Comparison of ENCODE assay signal across 16 cellular contexts in the genomic region with DNA sequence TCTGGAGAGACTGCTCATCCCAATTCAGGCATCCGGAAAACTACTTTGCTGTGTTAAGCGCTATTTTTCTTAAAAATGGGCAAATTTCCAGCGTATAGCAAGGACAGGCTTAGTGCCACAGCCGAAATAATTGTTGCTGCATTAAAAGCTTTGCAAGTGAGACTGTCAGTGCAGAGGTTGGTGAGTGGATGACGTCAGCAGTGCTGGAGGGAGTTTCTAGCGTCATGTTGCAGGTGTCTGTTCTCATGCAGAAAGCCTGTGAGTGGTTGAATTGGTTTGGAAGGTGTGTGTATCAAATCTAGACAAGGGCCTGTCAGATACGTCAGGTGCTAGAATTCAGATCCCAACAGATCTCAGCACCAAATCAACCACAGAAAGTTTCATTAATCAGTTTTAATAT.
DNase-seq lines count a peak whose midpoint lies in the region; ATAC-seq and TF ChIP-seq lines count a peak whose summit lies in the region.
"Had no signal": no experiment of that assay in that cellular context is flagged by ENCODE, and none has a peak within 500 bp of the region (broad histone marks: within the 10 kb centered on the region; RNA-seq: fewer than 3 reads in every experiment).

No MANE protein-coding gene starts in this region.

- H2AFZ ChIP-seq in IMR-90 (replicated peaks; ENCODE audit: low read length, poor library complexity): no peak overlapping the region

- H3K4me1 ChIP-seq in IMR-90 (ENCODE audit: control insufficient read depth, insufficient read depth, low read length) (peaks cover 17% of the 10 kb centered on the region), upper lobe of left lung (peaks cover 5 to 13% (median 10%) of the 10 kb centered on the region in 4 donors)
- H3K4me1 ChIP-seq: HAP-1 had no signal

- no peak for TF ChIP-seq RAD21 in IMR-90 (IDR thresholded peaks at IDR 0.05; ENCODE audit: low read length)

- H3K27me3 ChIP-seq in IMR-90 (ENCODE audit: control insufficient read depth, insufficient read depth, low read length): no peaks in the 10 kb centered on the region
- no peaks in the 10 kb centered on the region for H3K27me3 ChIP-seq in upper lobe of left lung

- H3K27ac Mint-ChIP-seq in memory B cell (peak overlapping the region; percentile 21), natural killer cell (no peak overlapping the region)

- 82% methylated on average over 4 of the region's 7 CpGs; no CpG with 5 or more reads in 1 of the 2 experiments for WGBS in IMR-90 (ENCODE audit: extremely low coverage in 2 of 2, insufficient read length in 1 of 2), 2 experiments
- 88 to 89% methylated on average over 7 of the region's 7 CpGs for WGBS in upper lobe of left lung, 2 donors

- ATAC-seq in IMR-90 (ENCODE audit: low read depth) (no peak), memory B cell (ENCODE audit: low read depth) (no peak), natural killer cell (no peak), upper lobe of left lung (ENCODE audit: low FRiP score in 2 of 2) (no peak), HG03097 (IDR thresholded peaks at IDR 0.05; ENCODE audit: low FRiP score, unreplicated experiment) (no peak)

- no peak overlapping the region for H3K9ac ChIP-seq in IMR-90 (ENCODE audit: low read depth, low read length)

- H2BK120ac ChIP-seq in IMR-90 (ENCODE audit: low read depth, low read length): no peak overlapping the region

- H4K91ac ChIP-seq in IMR-90 (ENCODE audit: insufficient read depth, low read depth, low read length): no peak overlapping the region

- TF ChIP-seq CTCF in IMR-90 (conservative IDR thresholded peaks at IDR 0.05; ENCODE audit: low read depth, low read length): no peak
- TF ChIP-seq CTCF in natural killer cell (IDR thresholded peaks at IDR 0.05): no peak
- no peak for TF ChIP-seq CTCF in upper lobe of left lung (IDR thresholded peaks at IDR 0.05)

- H3K36me3 Mint-ChIP-seq in memory B cell: peaks cover 40% of the 10 kb centered on the region
- H3K36me3 Mint-ChIP-seq in natural killer cell: no peaks in the 10 kb centered on the region

- peak overlapping the region; percentile 35; the same call in 1 of the 2 replicates for H3K27ac ChIP-seq in IMR-90 (ENCODE audit: insufficient read depth, low read length)
- no peak overlapping the region for H3K27ac ChIP-seq in upper lobe of left lung
- H3K27ac ChIP-seq: C4-2B had no signal

- CTCF ChIA-PET in IMR-90 (lab: Yijun Ruan, JAX): no interaction called here

- POLR2A ChIA-PET in IMR-90 (lab: Charles Lee; ENCODE audit: unreplicated experiment): interaction anchor here (0.6 kb wide), 1 partner anchor 202 kb away, joined by 3 read pairs; no protein-coding TSS in a partner anchor

- H2BK15ac ChIP-seq in IMR-90 (ENCODE audit: low read depth, low read length): no peak overlapping the region

- peaks cover 25% of the 10 kb centered on the region for H3K9me1 ChIP-seq in IMR-90 (ENCODE audit: insufficient read depth, low read length)

- H2BK5ac ChIP-seq in IMR-90 (ENCODE audit: low read depth, low read length, poor library complexity, severe bottlenecking): peak overlapping the region; percentile 70

- no peak overlapping the region for H4K5ac ChIP-seq in IMR-90 (ENCODE audit: low read depth, low read length)

- no peak overlapping the region for H2AK9ac ChIP-seq in IMR-90 (replicated peaks; ENCODE audit: low read depth, low read length, poor library complexity)

- H3K23ac ChIP-seq in IMR-90 (ENCODE audit: low read depth, low read length): peak overlapping the region; percentile 42; the same call in 1 of the 2 replicates

- peaks cover 96% of the 10 kb centered on the region for H4K20me1 ChIP-seq in IMR-90 (ENCODE audit: insufficient read depth, low read length)

- no peak overlapping the region for H3K4ac ChIP-seq in IMR-90 (ENCODE audit: low read depth, low read length)

- H3K4me3 ChIP-seq in IMR-90 (ENCODE audit: insufficient read depth, low read depth, low read length): no peak overlapping the region
- no peak overlapping the region for H3K4me3 ChIP-seq in upper lobe of left lung
- H3K4me3 ChIP-seq: HAP-1 had no signal

- H3K36me3 ChIP-seq in IMR-90 (ENCODE audit: control insufficient read depth, insufficient read depth, low read length) (peaks cover 56% of the 10 kb centered on the region), upper lobe of left lung (peaks cover 0 to 34% (median 0%) of the 10 kb centered on the region in 4 donors)

- DNase-seq in NCI-H2196 (lab: John Stamatoyannopoulos, UW; ENCODE audit: unreplicated experiment): peak; percentile 13
- DNase-seq in NCI-H2196 treated with DMSO at 0.1 percent for 48 hours (lab: John Stamatoyannopoulos, UW; ENCODE audit: unreplicated experiment): no peak
- peak; percentile 32 for DNase-seq in IMR-90
- DNase-seq in NCI-H510A treated with DMSO at 0.1 percent for 48 hours (lab: John Stamatoyannopoulos, UW): peak; percentile 74
- DNase-seq in memory B cell (ENCODE audit: low spot score in 2 of 2): no peak
- DNase-seq in natural killer cell: no peak
- DNase-seq in upper lobe of left lung: no peak
- DNase-seq: DMS 273 treated with DMSO at 0.1 percent for 48 hours, KBM-7, NCI-H187 treated with DMSO at 0.1 percent for 48 hours, NCI-H446, NCI-H82, SW 1271 had no signal

- no TSS peak for BruUV-seq in IMR-90 (replicated peaks; lab: Mats Ljungman, UMichigan)

- H3K14ac ChIP-seq in IMR-90 (replicated peaks; ENCODE audit: low read depth, low read length): no peak overlapping the region

- peak overlapping the region; percentile 12; the same call in 1 of the 2 replicates for H3K4me2 ChIP-seq in IMR-90 (ENCODE audit: low read depth, low read length)

- H3K18ac ChIP-seq in IMR-90 (ENCODE audit: low read depth, low read length): no peak overlapping the region

- H3K4me3 Mint-ChIP-seq in memory B cell (no peak overlapping the region), natural killer cell (no peak overlapping the region)

- TF ChIP-seq EP300 in upper lobe of left lung (IDR thresholded peaks at IDR 0.05): no peak

- H2AK5ac ChIP-seq in IMR-90 (ENCODE audit: low read depth, low read length): no peak overlapping the region

- in situ Hi-C loops in IMR-90 (cut with MboI; ENCODE audit: low sequenced_read_pairs): no loop called here

- peaks cover 38 to 87% of the 10 kb centered on the region in 2 experiments for H3K79me1 ChIP-seq in IMR-90 (ENCODE audit: low read depth in 1 of 2, low read length in 2 of 2)

- H4K8ac ChIP-seq in IMR-90 (ENCODE audit: low read depth in 2 of 2, low read length in 2 of 2): no peak overlapping the region; a peak in 1 of 4 replicates

- intact Hi-C loops in IMR-90 (cut with micrococcal nuclease) (no loop called here), natural killer cell (cut with micrococcal nuclease) (no loop called here)

- H3K4me1 Mint-ChIP-seq in memory B cell (peaks cover 34% of the 10 kb centered on the region), natural killer cell (peaks cover 0 to 5% of the 10 kb centered on the region in 2 donors)

- no peak for TF ChIP-seq POLR2A in IMR-90 (IDR thresholded peaks at IDR 0.05; ENCODE audit: low read depth, low read length)
- no peak for TF ChIP-seq POLR2A in upper lobe of left lung (IDR thresholded peaks at IDR 0.05)

- no peak overlapping the region for H2BK20ac ChIP-seq in IMR-90 (ENCODE audit: low read depth, low read length)

- dilution Hi-C loops in IMR-90 (cut with HindIII; ENCODE audit: low sequenced_read_pairs, unreplicated experiment): no loop called here

- no peak overlapping the region for H3K56ac ChIP-seq in IMR-90 (ENCODE audit: extremely low read depth, insufficient read depth, low read length)

- H3K9me3 Mint-ChIP-seq in memory B cell (no peaks in the 10 kb centered on the region), natural killer cell (no peaks in the 10 kb centered on the region)

- H3K9me3 ChIP-seq in IMR-90 (ENCODE audit: control insufficient read depth, insufficient read depth, low read length) (no peaks in the 10 kb centered on the region), upper lobe of left lung (no peaks in the 10 kb centered on the region)
- H3K9me3 ChIP-seq: HAP-1 had no signal

- H3K27me3 Mint-ChIP-seq in memory B cell: no peaks in the 10 kb centered on the region
- no peaks in the 10 kb centered on the region for H3K27me3 Mint-ChIP-seq in natural killer cell (ENCODE audit: low read depth in 2 of 2)

TF ChIP-seq in IMR-90, 13 proteins besides CTCF, POLR2A, EP300 and RAD21:
- TF ChIP-seq NFE2L2 (IDR thresholded peaks at IDR 0.05; ENCODE audit: low read depth, low read length) (no peak), SMC3 (IDR thresholded peaks at IDR 0.05; ENCODE audit: low read depth, low read length) (no peak)

Comparison
In these comparisons a context has a peak if more than half of its experiments do, and no peak if none do; other contexts are left out.
1. DNase-seq: peak in NCI-H2196 (single experiment), IMR-90 (single experiment) and NCI-H510A treated with DMSO at 0.1 percent for 48 hours (single experiment); none in NCI-H2196 treated with DMSO at 0.1 percent for 48 hours (single experiment), memory B cell (0 of 2), natural killer cell (single experiment) and upper lobe of left lung (0 of 2).